26 cellular contexts compared by ENCODE assay signal in the genomic region with DNA sequence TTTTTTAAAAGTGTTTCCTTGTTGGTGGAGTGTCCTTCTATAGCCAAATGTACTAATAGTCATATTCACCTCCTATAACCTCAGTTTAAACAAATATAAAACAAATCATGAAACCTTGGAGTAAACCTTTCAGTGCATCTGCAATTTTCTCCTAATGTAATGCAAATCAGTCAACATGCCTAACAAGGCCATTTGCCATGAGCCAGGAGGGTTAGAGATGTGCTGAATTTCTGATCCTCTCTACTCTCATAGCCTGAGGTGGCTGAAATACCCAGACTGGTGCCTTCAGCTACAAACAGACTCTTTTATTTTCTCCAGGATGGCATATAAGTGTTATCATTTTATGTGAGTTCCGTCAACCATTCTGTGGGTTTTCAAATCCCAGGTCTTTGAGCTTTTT.
"Had no signal": no experiment of that assay in that cellular context is flagged by ENCODE, and none has a peak within 500 bp of the region (broad histone marks: within the 10 kb centered on the region; RNA-seq: fewer than 3 reads in every experiment).

No MANE protein-coding gene starts in this region.

- H3K4me1 ChIP-seq: pancreas, prostate gland, suprapubic skin, tibial artery, upper lobe of right lung had no signal

- H3K36me3 ChIP-seq: pancreas, prostate gland, suprapubic skin, thoracic aorta, tibial artery, upper lobe of right lung had no signal

- H3K27me3 ChIP-seq: pancreas, suprapubic skin, tibial artery, upper lobe of right lung had no signal

- ATAC-seq: left cardiac atrium; left lobe of liver; mucosa of descending colon; naive thymus-derived CD4-positive, alpha-beta T cell; natural killer cell treated with Interleukin-12 subunit alpha and Interleukin-12 subunit beta and Interleukin-15 and Interleukin-18, amount 100 ng/mL, for 72 hours; pancreas; right cardiac atrium; sciatic nerve; stimulated activated effector memory CD8-positive, alpha-beta T cell treated with anti-CD3 and anti-CD28 coated beads, Interleukin-12 subunit alpha, Interleukin-12 subunit beta, amount 100 ng/mL, for 72 hours; upper lobe of right lung had no signal

- H3K4me3 ChIP-seq: lung, mucosa of descending colon, pancreas, prostate gland, skin epidermis, suprapubic skin, thoracic aorta, tibial artery, upper lobe of right lung had no signal

- H3K27ac ChIP-seq: pancreas, prostate gland, skin epidermis, suprapubic skin, thoracic aorta, tibial artery, upper lobe of right lung had no signal

- H3K9me3 ChIP-seq: pancreas, prostate gland, suprapubic skin, thoracic aorta, tibial artery, upper lobe of right lung had no signal

- DNase-seq: hippocampal formation; kidney glomerular epithelial cell; left cardiac atrium; midbrain; mucosa of descending colon; naive thymus-derived CD4-positive, alpha-beta T cell; pancreas; posterior cingulate gyrus; retina; right cardiac atrium; stimulated activated CD4-positive, alpha-beta T cell treated with anti-CD3 and anti-CD28 coated beads, Interleukin-4, amount 100 ng/mL, for 24 hours; stimulated activated naive CD4-positive, alpha-beta T cell; tibial artery; trophoblast cell; upper lobe of right lung had no signal

- FAIRE-seq: keratinocyte, pancreas, urothelium cell line had no signal
